ENCODE assay signal across 8 cellular contexts in genomic region chr17:2592974-2593845, GRCh38. TPM values are rescaled to one million over a fixed set of nuclear protein-coding genes. Genes with fewer than 3 reads are reported as not detected.
A peak's percentile ranks its signal among the peaks of the same experiment; 100 is the strongest.
DNase-seq lines count a peak whose midpoint lies in the region; ATAC-seq and TF ChIP-seq lines count a peak whose summit lies in the region.

Gene PAFAH1B1 (plus strand): TSS chr17:2593654. CDS start chr17:2638289, 44,635 bp downstream.

- H3K4me1 ChIP-seq in left ventricle myocardium inferior (peaks cover 57% of the 10 kb centered on the region), psoas muscle (peaks cover 36% of the 10 kb centered on the region), urinary bladder (ENCODE audit: insufficient read depth) (no peaks in the 10 kb centered on the region)

- ATAC-seq in HG02759 (IDR thresholded peaks at IDR 0.05; ENCODE audit: unreplicated experiment) = peak; percentile 89
- ATAC-seq in psoas muscle = peak; percentile 90 to 94 (median 92)

- intact Hi-C loops in left ventricle myocardium inferior (cut with micrococcal nuclease) = no loop called here
- intact Hi-C loops in psoas muscle (cut with DNase I) = loop anchor here (2.0 to 10.0 kb wide), 4 partner anchors 82 to 119 kb away; partner anchors contain the start of genes CLUH (in 1 of the 2) and METTL16 (in 1 of the 2)

- H3K36me3 Mint-ChIP-seq in T-helper 1 cell treated with Interleukin-12 subunit alpha and Interleukin-12 subunit beta and Interleukin-4 antibody, amounts not matched to agents 30 μg/mL and 1 μg/mL, for 36 hours (ENCODE audit: low read depth) = peaks cover 8% of the 10 kb centered on the region

- DNase-seq in NCI-H1417 (lab: John Stamatoyannopoulos, UW) (peak; percentile 77 to 90 (median 86)), amniotic stem cell (lab: John Stamatoyannopoulos, UW) (peak; percentile 81), left ventricle myocardium inferior (peak; percentile 94), psoas muscle (peak; percentile 94 to 97)

- no peaks in the 10 kb centered on the region for H3K9me3 Mint-ChIP-seq in T-helper 1 cell treated with Interleukin-12 subunit alpha and Interleukin-12 subunit beta and Interleukin-4 antibody, amounts not matched to agents 30 μg/mL and 1 μg/mL, for 36 hours

- peak within 1 kb of the TSS; percentile 96 for H3K4me3 Mint-ChIP-seq in T-helper 1 cell treated with Interleukin-12 subunit alpha and Interleukin-12 subunit beta and Interleukin-4 antibody, amounts not matched to agents 30 μg/mL and 1 μg/mL, for 36 hours

- H3K4me1 Mint-ChIP-seq in T-helper 1 cell treated with Interleukin-12 subunit alpha and Interleukin-12 subunit beta and Interleukin-4 antibody, amounts not matched to agents 30 μg/mL and 1 μg/mL, for 36 hours (ENCODE audit: low read depth) = peaks cover 27% of the 10 kb centered on the region

- H3K36me3 ChIP-seq in left ventricle myocardium inferior (no peaks in the 10 kb centered on the region), psoas muscle (ENCODE audit: insufficient read depth in 1 of 2, low read depth in 1 of 2) (no peaks in the 10 kb centered on the region), urinary bladder (ENCODE audit: insufficient read depth) (no peaks in the 10 kb centered on the region)

- H3K4me3 ChIP-seq in left ventricle myocardium inferior (peak within 1 kb of the TSS; percentile 93), psoas muscle (peak within 1 kb of the TSS; percentile 100), urinary bladder (ENCODE audit: low read depth, low read length) (peak within 1 kb of the TSS; percentile 83)

- peak; percentile 15; the same call in 1 of the 2 replicates for TF ChIP-seq CTCF in GM12874 (IDR thresholded peaks at IDR 0.05; ENCODE audit: insufficient read depth, low read depth, low read length)
- peak; percentile 36 for TF ChIP-seq CTCF in left ventricle myocardium inferior (IDR thresholded peaks at IDR 0.05; ENCODE audit: borderline replicate concordance)
- peak; percentile 24 for TF ChIP-seq CTCF in psoas muscle (IDR thresholded peaks at IDR 0.05)

- H3K27ac Mint-ChIP-seq in T-helper 1 cell treated with Interleukin-12 subunit alpha and Interleukin-12 subunit beta and Interleukin-4 antibody, amounts not matched to agents 30 μg/mL and 1 μg/mL, for 36 hours = peak within 1 kb of the TSS; percentile 95

- WGBS in psoas muscle, 3 donors = 0 to 1% (median 0%) methylated on average over 16 to 90 of the region's 90 CpGs
- WGBS in urinary bladder = under 1% methylated on average over 90 of the region's 90 CpGs

- H3K27me3 ChIP-seq in left ventricle myocardium inferior (ENCODE audit: low read depth) (no peaks in the 10 kb centered on the region), psoas muscle (ENCODE audit: insufficient read depth in 3 of 3, low read length in 2 of 3) (no peaks in the 10 kb centered on the region)

- H3K9me3 ChIP-seq in left ventricle myocardium inferior (replicated peaks) (no peaks in the 10 kb centered on the region), psoas muscle (no peaks in the 10 kb centered on the region)

- H3K27me3 Mint-ChIP-seq in T-helper 1 cell treated with Interleukin-12 subunit alpha and Interleukin-12 subunit beta and Interleukin-4 antibody, amounts not matched to agents 30 μg/mL and 1 μg/mL, for 36 hours (ENCODE audit: low read depth) = peaks cover 8% of the 10 kb centered on the region

- peak within 1 kb of the TSS; percentile 99 for H3K27ac ChIP-seq in left ventricle myocardium inferior (replicated peaks)
- peak within 1 kb of the TSS; percentile 99 for H3K27ac ChIP-seq in psoas muscle
- peak within 1 kb of the TSS; percentile 99 for H3K27ac ChIP-seq in urinary bladder (ENCODE audit: low read depth)

RNA-seq across cellular contexts. Expression of gene PAFAH1B1, which starts in this region (rescaled TPM):
- total RNA-seq in left ventricle myocardium inferior (115 TPM), psoas muscle (100 to 1,000 TPM; 118 to 168 (median 147) TPM), urinary bladder (210 TPM)
- polyA plus RNA-seq in psoas muscle (100 to 1,000 TPM in 1 of 3 donors, 10 to 100 TPM in 2; 43.8 to 157 (median 53.8) TPM), urinary bladder (56.4 TPM)

Comparison
In these comparisons a context has a peak if more than half of its experiments do, and no peak if none do; other contexts are left out.
1. Peak in every context shown above with its lines: DNase-seq, ATAC-seq, H3K4me3 ChIP-seq and H3K27ac ChIP-seq.